1 cellular context compared by ENCODE assay signal in genomic region chr11:107704432-107704831, GRCh38.
TF ChIP-seq lines count a peak whose summit lies in the region.

No MANE protein-coding gene starts in this region.

TF ChIP-seq in A549, 52 proteins besides CTCF, POLR2A, EP300 and RAD21 (continued from another document):
- TF ChIP-seq MAX (IDR thresholded peaks at IDR 0.05) (peak; percentile 40; the same call in 1 of the 2 replicates), POLR2AphosphoS2 (conservative IDR thresholded peaks at IDR 0.05; ENCODE audit: low read length) (no peak), FOSL2 (IDR thresholded peaks at IDR 0.05) (no peak), FOSL2 (CRISPR knock-in tag; IDR thresholded peaks at IDR 0.05) (peak; percentile 35; the same call in 1 of the 2 replicates), ESRRA (IDR thresholded peaks at IDR 0.05; ENCODE audit: borderline replicate concordance, low read length) (no peak)
